In the genomic region with DNA sequence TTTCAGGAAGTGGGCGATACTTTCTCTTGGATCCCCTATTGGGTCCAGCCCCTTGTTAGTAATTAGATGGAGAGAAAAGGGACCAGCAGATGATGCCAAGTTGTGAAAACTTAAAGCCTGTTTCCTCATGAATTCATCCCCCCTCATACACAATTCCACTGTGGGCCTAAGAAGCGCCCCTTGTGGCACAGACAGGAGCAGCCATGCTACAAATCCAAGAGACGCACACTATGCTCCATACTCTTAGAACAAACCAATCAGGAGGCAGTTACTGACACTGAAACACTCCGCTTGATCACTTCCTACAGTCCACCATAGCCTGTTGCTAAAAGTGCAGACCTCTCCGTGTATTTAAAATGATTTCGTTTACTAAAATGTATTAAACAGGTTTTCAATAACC, we compare ENCODE assay signal across 28 cellular contexts.
DNase-seq lines count a peak whose midpoint lies in the region; ATAC-seq and TF ChIP-seq lines count a peak whose summit lies in the region.
"Had no signal": no experiment of that assay in that cellular context is flagged by ENCODE, and none has a peak within 500 bp of the region (broad histone marks: within the 10 kb centered on the region; RNA-seq: fewer than 3 reads in every experiment).

No MANE protein-coding gene starts in this region.

- H3K27ac ChIP-seq in HL-60 (replicated peaks) (no peak overlapping the region), PC-3 (ENCODE audit: low read length) (no peak overlapping the region), prostate gland (no peak overlapping the region)
- H3K27ac ChIP-seq: BLaER1 treated with 17β-estradiol and CSF1 and Interleukin-3, amounts not matched to agents 10 nM and 100 nM; esophagus muscularis mucosa; lower lobe of right lung; tibial nerve had no signal

- H3K4me1 ChIP-seq in PC-3 (ENCODE audit: insufficient read depth, low read length) (no peaks in the 10 kb centered on the region), prostate gland (replicated peaks) (no peaks in the 10 kb centered on the region)
- H3K4me1 ChIP-seq: lower lobe of right lung, tibial nerve had no signal

- TF ChIP-seq POLR2A in prostate gland (IDR thresholded peaks at IDR 0.05): no peak

- no peak overlapping the region for H3K4me2 ChIP-seq in PC-3 (ENCODE audit: low read length)
- H3K4me2 ChIP-seq: BLaER1 treated with 17β-estradiol and CSF1 and Interleukin-3, amounts not matched to agents 10 nM and 100 nM had no signal

- 80% methylated on average over 6 of the region's 6 CpGs for WGBS in prostate gland

- H3K36me3 ChIP-seq in PC-3 (ENCODE audit: low read depth, low read length) (no peaks in the 10 kb centered on the region), prostate gland (no peaks in the 10 kb centered on the region)
- H3K36me3 ChIP-seq: BLaER1 treated with 17β-estradiol and CSF1 and Interleukin-3, amounts not matched to agents 10 nM and 100 nM; esophagus muscularis mucosa; lower lobe of right lung; tibial nerve had no signal

- CTCF ChIA-PET in PC-3 (lab: Charles Lee): no interaction called here

- no peaks in the 10 kb centered on the region for H3K79me2 ChIP-seq in PC-3 (ENCODE audit: low read length)

- H3K9me3 ChIP-seq in PC-3 (ENCODE audit: low read length) (no peaks in the 10 kb centered on the region), prostate gland (no peaks in the 10 kb centered on the region)
- H3K9me3 ChIP-seq: esophagus muscularis mucosa, lower lobe of right lung had no signal

- H3K27me3 ChIP-seq in HL-60 (ENCODE audit: insufficient read depth, poor library complexity, severe bottlenecking): no peaks in the 10 kb centered on the region
- H3K27me3 ChIP-seq in PC-3 (ENCODE audit: low read length): no peaks in the 10 kb centered on the region
- H3K27me3 ChIP-seq in prostate gland (replicated peaks; ENCODE audit: insufficient read depth): no peaks in the 10 kb centered on the region
- H3K27me3 ChIP-seq: BLaER1 treated with 17β-estradiol and CSF1 and Interleukin-3, amounts not matched to agents 10 nM and 100 nM; esophagus muscularis mucosa; tibial nerve had no signal

- POLR2A ChIA-PET in PC-3 (lab: Charles Lee; ENCODE audit: unreplicated experiment): no interaction called here

- intact Hi-C loops in PC-3 (cut with micrococcal nuclease): no loop called here
- intact Hi-C loops in prostate gland (cut with DNase I): no loop called here

- H3K9ac ChIP-seq in PC-3 (ENCODE audit: low read length): no peak overlapping the region
- H3K9ac ChIP-seq: BLaER1 treated with 17β-estradiol and CSF1 and Interleukin-3, amounts not matched to agents 10 nM and 100 nM had no signal

- H4K20me1 ChIP-seq in PC-3 (ENCODE audit: low read length): no peaks in the 10 kb centered on the region
- H4K20me1 ChIP-seq: BLaER1 treated with 17β-estradiol and CSF1 and Interleukin-3, amounts not matched to agents 10 nM and 100 nM had no signal

- no peaks in the 10 kb centered on the region for H3F3A ChIP-seq in PC-3 (ENCODE audit: low read length, unreplicated experiment)

- H2AFZ ChIP-seq in PC-3 (ENCODE audit: low read length): no peak overlapping the region

- TF ChIP-seq CTCF in GM12872 (IDR thresholded peaks at IDR 0.05; ENCODE audit: insufficient read depth, low read depth, low read length) (peak; percentile 5; the same call in 1 of the 3 replicates), HL-60 (IDR thresholded peaks at IDR 0.05; ENCODE audit: insufficient read depth, low read length) (peak; percentile 5), PC-3 (conservative IDR thresholded peaks at IDR 0.05; ENCODE audit: low read depth, low read length) (peak; percentile 33; the same call in 1 of the 2 replicates), prostate gland (IDR thresholded peaks at IDR 0.05) (no peak)

- H3K4me3 ChIP-seq in HL-60 (replicated peaks; ENCODE audit: insufficient read depth, low read length) (no peak overlapping the region), PC-3 (ENCODE audit: low read length) (no peak overlapping the region), prostate gland (no peak overlapping the region)
- H3K4me3 ChIP-seq: BLaER1 treated with 17β-estradiol and CSF1 and Interleukin-3, amounts not matched to agents 10 nM and 100 nM; esophagus muscularis mucosa; lower lobe of right lung; tibial nerve had no signal

- no peak for ATAC-seq in PC-3
- ATAC-seq: activated CD4-positive, alpha-beta T cell treated with anti-CD3 and anti-CD28 coated beads for 36 hours; activated CD8-positive, alpha-beta T cell treated with anti-CD3 and anti-CD28 coated beads for 36 hours; lower lobe of right lung; naive thymus-derived CD8-positive, alpha-beta T cell; Right ventricle myocardium inferior had no signal

- H3K9me2 ChIP-seq in PC-3 (replicated peaks; ENCODE audit: low read length): no peaks in the 10 kb centered on the region

- BruUV-seq in PC-3 (replicated peaks; lab: Mats Ljungman, UMichigan): no TSS peak

- DNase-seq in HL-60 (ENCODE audit: low read depth in 1 of 2, low spot score in 1 of 2) (no peak), PC-3 (no peak), iPS-NIHi7 (ENCODE audit: extremely low spot score) (peak; percentile 23), HUDEP-2 (lab: John Stamatoyannopoulos, UW; ENCODE audit: unreplicated experiment in 76 of 76) (no peak), HPDE6-E6E7 (ENCODE audit: extremely low spot score) (no peak), prostate gland (ENCODE audit: low spot score) (no peak), Ammon's horn (ENCODE audit: low spot score) (no peak)
- DNase-seq: activated CD4-positive, alpha-beta T cell treated with anti-CD3 and anti-CD28 coated beads for 36 hours; activated CD8-positive, alpha-beta memory T cell treated with anti-CD3 and anti-CD28 coated beads, Interleukin-2, amount 50 U/mL, for 48 hours; activated CD8-positive, alpha-beta T cell treated with anti-CD3 and anti-CD28 coated beads for 36 hours; activated naive CD4-positive, alpha-beta T cell treated with Interleukin-2 at 50 U/mL for 16 hours; DMS153; foreskin fibroblast; head of caudate nucleus; Kasumi-1; lower lobe of right lung; naive thymus-derived CD8-positive, alpha-beta T cell; NCI-H1048; NCI-H1694; NCI-H446; occipital lobe; stimulated activated CD4-positive, alpha-beta T cell treated with anti-CD3 and anti-CD28 coated beads, Interleukin-4, amount 100 ng/mL, for 4 hours; T-helper 2 cell had no signal

Comparison
In these comparisons a context has a peak if more than half of its experiments do, and no peak if none do; other contexts are left out.
1. CTCF ChIP-seq: peak in GM12872 (single experiment), HL-60 (single experiment) and PC-3 (single experiment); none in prostate gland (0 of 4).